ENCODE assay signal across 18 cellular contexts in genomic region chr2:46382331-46383112, GRCh38.
A peak's percentile ranks its signal among the peaks of the same experiment; 100 is the strongest.
DNase-seq lines count a peak whose midpoint lies in the region; TF ChIP-seq lines count a peak whose summit lies in the region.
"Had no signal": no experiment of that assay in that cellular context is flagged by ENCODE, and none has a peak within 500 bp of the region (broad histone marks: within the 10 kb centered on the region; RNA-seq: fewer than 3 reads in every experiment).

No MANE protein-coding gene starts in this region.

- CTCF ChIA-PET in RWPE1 (lab: Yijun Ruan, JAX), result no interaction called here

- H3K36me3 ChIP-seq in testis (ENCODE audit: low read depth, missing control alignments), result no peaks in the 10 kb centered on the region

- H3K27me3 ChIP-seq in testis, result no peaks in the 10 kb centered on the region

- H3K27ac ChIP-seq in RWPE1 (peak overlapping the region; percentile 49), testis (no peak overlapping the region)

- H3K27ac Mint-ChIP-seq in activated CD4-positive, alpha-beta T cell treated with anti-CD3 and anti-CD28 coated beads, Interleukin-2, amount 10 ng/mL, durations not matched to agents 24 days and 14 days, result peak overlapping the region; percentile 69

- H3K9me3 ChIP-seq in testis, result no peaks in the 10 kb centered on the region

- no peaks in the 10 kb centered on the region for H3K4me1 ChIP-seq in testis

- peaks cover 1% of the 10 kb centered on the region for H3K36me3 Mint-ChIP-seq in activated CD4-positive, alpha-beta T cell treated with anti-CD3 and anti-CD28 coated beads, Interleukin-2, amount 10 ng/mL, durations not matched to agents 24 days and 14 days (ENCODE audit: low read depth)
- H3K36me3 Mint-ChIP-seq: CD4-positive, alpha-beta memory T cell had no signal

- intact Hi-C loops in activated CD4-positive, alpha-beta T cell treated with anti-CD3 and anti-CD28 coated beads, Interleukin-2, amount 10 ng/mL, durations not matched to agents 24 days and 14 days (cut with micrococcal nuclease), result no loop called here
- intact Hi-C loops in testis (cut with DNase I; ENCODE audit: low total_unique reads), result no loop called here

- DNase-seq in activated CD4-positive, alpha-beta T cell treated with anti-CD3 and anti-CD28 coated beads, Interleukin-2, amount 10 ng/mL, durations not matched to agents 24 days and 14 days, result no peak
- DNase-seq in activated CD4-positive, alpha-beta T cell treated with anti-CD3 and anti-CD28 coated beads, Interleukin-2, amount 50 U/mL, for 1 hour, result no peak
- DNase-seq in RWPE1 (ENCODE audit: low spot score) (no peak), islet precursor cell (peak; percentile 26), testis (peak; percentile 10), NCI-H2227 (lab: John Stamatoyannopoulos, UW; ENCODE audit: unreplicated experiment) (no peak), NCI-H748 (lab: John Stamatoyannopoulos, UW; ENCODE audit: unreplicated experiment) (no peak), NCI-H524 treated with DMSO at 0.1 percent for 48 hours (lab: John Stamatoyannopoulos, UW) (no peak)
- DNase-seq: 8988T; Calu3; CD4-positive, alpha-beta memory T cell; DMS53; NCI-H1105; NCI-H1694; NCI-H2107; NCI-H226; NCI-H526; SHP77 had no signal

- WGBS in testis, 2 donors, result 93 to 95% methylated on average over 11 to 13 of the region's 14 CpGs

- no peaks in the 10 kb centered on the region for H3K9me3 Mint-ChIP-seq in activated CD4-positive, alpha-beta T cell treated with anti-CD3 and anti-CD28 coated beads, Interleukin-2, amount 10 ng/mL, durations not matched to agents 24 days and 14 days
- H3K9me3 Mint-ChIP-seq: CD4-positive, alpha-beta memory T cell had no signal

- TF ChIP-seq CTCF in RWPE1 (conservative IDR thresholded peaks at IDR 0.05; ENCODE audit: low read depth) (no peak), testis (IDR thresholded peaks at IDR 0.05) (no peak)

- POLR2A ChIA-PET in RWPE1 (lab: Yijun Ruan, JAX; ENCODE audit: low non-redundant PET), result no interaction called here

- no peaks in the 10 kb centered on the region for H3K27me3 Mint-ChIP-seq in activated CD4-positive, alpha-beta T cell treated with anti-CD3 and anti-CD28 coated beads, Interleukin-2, amount 10 ng/mL, durations not matched to agents 24 days and 14 days
- H3K27me3 Mint-ChIP-seq: CD4-positive, alpha-beta memory T cell had no signal

- H3K4me3 Mint-ChIP-seq in activated CD4-positive, alpha-beta T cell treated with anti-CD3 and anti-CD28 coated beads, Interleukin-2, amount 10 ng/mL, durations not matched to agents 24 days and 14 days, result no peak overlapping the region
- H3K4me3 Mint-ChIP-seq: CD4-positive, alpha-beta memory T cell had no signal

- no peak for TF ChIP-seq POLR2A in testis (IDR thresholded peaks at IDR 0.05)

- H3K4me3 ChIP-seq in testis, result no peak overlapping the region

- H3K4me1 Mint-ChIP-seq in activated CD4-positive, alpha-beta T cell treated with anti-CD3 and anti-CD28 coated beads, Interleukin-2, amount 10 ng/mL, durations not matched to agents 24 days and 14 days, result peaks cover 7% of the 10 kb centered on the region

Comparison
In these comparisons a context has a peak if more than half of its experiments do, and no peak if none do; other contexts are left out.
1. DNase-seq: peak in islet precursor cell (single experiment) and testis (single experiment); none in activated CD4-positive, alpha-beta T cell treated with anti-CD3 and anti-CD28 coated beads, Interleukin-2, amount 10 ng/mL, durations not matched to agents 24 days and 14 days (single experiment), activated CD4-positive, alpha-beta T cell treated with anti-CD3 and anti-CD28 coated beads, Interleukin-2, amount 50 U/mL, for 1 hour (single experiment), RWPE1 (single experiment), NCI-H2227 (single experiment), NCI-H748 (single experiment) and NCI-H524 treated with DMSO at 0.1 percent for 48 hours (single experiment).